11 cellular contexts compared by ENCODE assay signal in the genomic region with DNA sequence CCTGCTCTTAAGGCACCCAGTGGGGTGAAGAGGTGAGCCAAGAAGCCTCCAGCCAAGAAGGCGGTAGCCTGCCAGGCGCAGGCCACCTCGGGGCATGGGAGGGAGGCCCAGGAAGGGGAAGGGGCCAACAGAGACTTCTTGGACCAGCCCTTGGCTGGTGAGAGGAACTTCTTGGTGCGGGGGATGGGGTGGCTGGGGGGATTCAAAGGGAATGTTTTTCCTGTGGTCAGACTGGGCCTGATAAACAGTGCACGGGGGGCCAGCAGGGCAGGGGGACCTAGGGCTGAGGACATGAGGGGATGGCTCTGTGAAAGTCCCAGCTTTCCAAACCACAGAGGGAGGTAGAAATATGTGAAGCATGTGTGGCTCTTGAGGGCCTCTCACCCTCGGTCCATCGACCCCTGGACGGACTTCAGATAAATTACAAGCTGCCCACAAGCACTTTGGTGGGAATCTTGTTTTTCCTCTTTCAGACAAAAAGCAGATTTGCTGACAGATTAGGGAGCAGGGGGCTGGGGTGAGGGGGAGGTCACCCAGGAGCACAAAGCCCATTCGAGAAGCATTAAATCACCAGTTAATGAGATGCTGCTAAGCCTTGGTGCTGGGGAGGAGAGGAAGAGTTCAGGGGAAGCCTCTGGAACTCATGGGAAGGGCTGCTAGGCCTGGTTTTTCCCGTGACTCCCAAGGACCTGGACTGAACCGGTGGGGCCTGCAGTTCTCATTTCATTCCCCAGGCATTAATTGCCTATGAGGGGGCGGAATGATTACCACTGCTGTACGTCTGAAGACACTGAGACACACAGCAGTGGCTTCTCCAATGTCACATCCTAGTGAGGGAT. TPM values are rescaled to one million over a fixed set of nuclear protein-coding genes. Genes with fewer than 3 reads are reported as not detected.
DNase-seq lines count a peak whose midpoint lies in the region; ATAC-seq, FAIRE-seq and TF ChIP-seq lines count a peak whose summit lies in the region.
"Had no signal": no experiment of that assay in that cellular context is flagged by ENCODE, and none has a peak within 500 bp of the region (broad histone marks: within the 10 kb centered on the region; RNA-seq: fewer than 3 reads in every experiment).

No MANE protein-coding gene starts in this region.

- no peaks in the 10 kb centered on the region for H3K27me3 ChIP-seq in CD8-positive, alpha-beta T cell (ENCODE audit: insufficient read depth, low read length)
- no peaks in the 10 kb centered on the region for H3K27me3 ChIP-seq in MM.1S (replicated peaks; ENCODE audit: insufficient read depth, low read length)

- peaks cover 55% of the 10 kb centered on the region for H3K4me1 Mint-ChIP-seq in CD8-positive, alpha-beta T cell (ENCODE audit: low read depth)
- H3K4me1 Mint-ChIP-seq in osteocyte (ENCODE audit: unreplicated experiment) = peaks cover 41% of the 10 kb centered on the region
- peaks cover 39% of the 10 kb centered on the region for H3K4me1 Mint-ChIP-seq in T-helper 2 cell treated with Interferon-gamma antibody and Interleukin-4, amounts not matched to agents 5 μg/mL and 100 μg/mL, for 36 hours (ENCODE audit: low read depth)

- H3K4me2 ChIP-seq in MM.1S (ENCODE audit: low read depth, low read length) = peak overlapping the region; percentile 76; the same call in 1 of the 2 replicates

- no peaks in the 10 kb centered on the region for H3K36me3 Mint-ChIP-seq in CD8-positive, alpha-beta T cell
- H3K36me3 Mint-ChIP-seq in osteocyte (ENCODE audit: unreplicated experiment) = no peaks in the 10 kb centered on the region
- no peaks in the 10 kb centered on the region for H3K36me3 Mint-ChIP-seq in T-helper 2 cell treated with Interferon-gamma antibody and Interleukin-4, amounts not matched to agents 5 μg/mL and 100 μg/mL, for 36 hours (ENCODE audit: low read depth)

- ATAC-seq in CD8-positive, alpha-beta T cell = no peak
- ATAC-seq in GM18870 (IDR thresholded peaks at IDR 0.05; ENCODE audit: unreplicated experiment) = no peak

- FAIRE-seq in GM12891 (lab: Jason Lieb, UNC) = no peak

- no peak overlapping the region for H3K4me3 ChIP-seq in CD8-positive, alpha-beta T cell (ENCODE audit: low read depth, low read length)
- H3K4me3 ChIP-seq in MM.1S (ENCODE audit: low read length) = peak overlapping the region; percentile 19; the same call in 1 of the 2 replicates
- H3K4me3 ChIP-seq: SK-N-MC had no signal

- H4K20me1 ChIP-seq in MM.1S (ENCODE audit: insufficient read depth, low read length) = no peaks in the 10 kb centered on the region

- H3K36me3 ChIP-seq in CD8-positive, alpha-beta T cell (ENCODE audit: insufficient read depth, low read length) = no peaks in the 10 kb centered on the region
- no peaks in the 10 kb centered on the region for H3K36me3 ChIP-seq in MM.1S (replicated peaks; ENCODE audit: insufficient read depth, low read length)

- H3K27ac Mint-ChIP-seq in CD8-positive, alpha-beta T cell = peak overlapping the region; percentile 92
- peak overlapping the region; percentile 71 for H3K27ac Mint-ChIP-seq in osteocyte (ENCODE audit: unreplicated experiment)
- no peak overlapping the region for H3K27ac Mint-ChIP-seq in T-helper 2 cell treated with Interferon-gamma antibody and Interleukin-4, amounts not matched to agents 5 μg/mL and 100 μg/mL, for 36 hours

- TF ChIP-seq POLR2A in GM12891 (IDR thresholded peaks at IDR 0.05; ENCODE audit: low read depth, low read length) = no peak

- H3K9me3 ChIP-seq in CD8-positive, alpha-beta T cell (ENCODE audit: low read length) = no peaks in the 10 kb centered on the region
- no peaks in the 10 kb centered on the region for H3K9me3 ChIP-seq in MM.1S (replicated peaks; ENCODE audit: insufficient read depth, low read length)

- H3K27ac ChIP-seq in CD8-positive, alpha-beta T cell (ENCODE audit: low read depth, low read length) = no peak overlapping the region
- H3K27ac ChIP-seq in MM.1S (ENCODE audit: low read length) = peak overlapping the region; percentile 79; the same call in 1 of the 2 replicates
- H3K27ac ChIP-seq: SK-N-MC had no signal

- no peaks in the 10 kb centered on the region for H3K27me3 Mint-ChIP-seq in CD8-positive, alpha-beta T cell (ENCODE audit: low read depth)
- H3K27me3 Mint-ChIP-seq in osteocyte (ENCODE audit: unreplicated experiment) = peaks cover 5% of the 10 kb centered on the region
- H3K27me3 Mint-ChIP-seq in T-helper 2 cell treated with Interferon-gamma antibody and Interleukin-4, amounts not matched to agents 5 μg/mL and 100 μg/mL, for 36 hours (ENCODE audit: low read depth) = no peaks in the 10 kb centered on the region

- no peak for DNase-seq in CD8-positive, alpha-beta T cell
- DNase-seq in MM.1S (no peak), dedifferentiated amniotic fluid mesenchymal stem cell (ENCODE audit: extremely low spot score) (peak; percentile 15), osteocyte (ENCODE audit: extremely low spot score, unreplicated experiment) (no peak), GM12891 (ENCODE audit: insufficient read length, low spot score) (no peak)
- DNase-seq in activated CD4-positive, alpha-beta T cell treated with anti-CD3 and anti-CD28 coated beads for 4 hours = no peak
- DNase-seq in T-helper 2 cell treated with Interferon-gamma antibody and Interleukin-4, amounts not matched to agents 5 μg/mL and 100 μg/mL, for 36 hours (ENCODE audit: low spot score) = no peak
- DNase-seq: cerebellar nuclear complex had no signal

- no peak overlapping the region for H3K9ac ChIP-seq in MM.1S (ENCODE audit: low read length)

- no peak for TF ChIP-seq CTCF in CD8-positive, alpha-beta T cell (IDR thresholded peaks at IDR 0.05)
- TF ChIP-seq CTCF in MM.1S (IDR thresholded peaks at IDR 0.05; ENCODE audit: low read length) (no peak), osteocyte (IDR thresholded peaks at IDR 0.05) (no peak)

- intact Hi-C loops in CD8-positive, alpha-beta T cell (cut with DNase I, micrococcal nuclease) = loop anchor here (1.0 to 2.0 kb wide), 3 partner anchors 19 to 20 kb away; no protein-coding TSS in a partner anchor

- no peaks in the 10 kb centered on the region for H3K79me2 ChIP-seq in MM.1S (ENCODE audit: low read length)

- H2AFZ ChIP-seq in MM.1S (ENCODE audit: low read length) = 0 out of 2 replicates have a peak overlapping the region, but pooled peaks have one; percentile 80

- POLR2A ChIA-PET in CD8-positive, alpha-beta T cell (lab: Charles Lee) = interaction anchor here (0.6 to 1.1 kb wide), 5 partner anchors 12 to 60 kb away, joined by 3 to 4 read pairs (median 3); partner anchors contain the start of gene CRYGN

- no peaks in the 10 kb centered on the region for H3K9me2 ChIP-seq in MM.1S (replicated peaks; ENCODE audit: insufficient read depth, low read length)

- peak overlapping the region; percentile 63 for H3K4me3 Mint-ChIP-seq in CD8-positive, alpha-beta T cell
- no peak overlapping the region for H3K4me3 Mint-ChIP-seq in osteocyte (ENCODE audit: unreplicated experiment)
- H3K4me3 Mint-ChIP-seq in T-helper 2 cell treated with Interferon-gamma antibody and Interleukin-4, amounts not matched to agents 5 μg/mL and 100 μg/mL, for 36 hours = no peak overlapping the region

- peaks cover 70% of the 10 kb centered on the region for H3K4me1 ChIP-seq in CD8-positive, alpha-beta T cell (ENCODE audit: insufficient read depth, low read length)
- H3K4me1 ChIP-seq in MM.1S (ENCODE audit: low read length) = peaks cover 18% of the 10 kb centered on the region

- H3K9me3 Mint-ChIP-seq in CD8-positive, alpha-beta T cell = no peaks in the 10 kb centered on the region
- H3K9me3 Mint-ChIP-seq in osteocyte (ENCODE audit: unreplicated experiment) = no peaks in the 10 kb centered on the region
- no peaks in the 10 kb centered on the region for H3K9me3 Mint-ChIP-seq in T-helper 2 cell treated with Interferon-gamma antibody and Interleukin-4, amounts not matched to agents 5 μg/mL and 100 μg/mL, for 36 hours

- H3F3A ChIP-seq in MM.1S (ENCODE audit: insufficient read depth, low read length) = peaks cover 16% of the 10 kb centered on the region

- CTCF ChIA-PET in CD8-positive, alpha-beta T cell (lab: Charles Lee) = interaction anchor here (1.4 to 5.9 kb wide), 4 partner anchors 13 to 21 kb away, joined by 4 to 46 read pairs (median 14); partner anchors contain the start of gene CRYGN

TF ChIP-seq in GM12891, 5 proteins besides CTCF, POLR2A, EP300 and RAD21:
- no peak for TF ChIP-seq PAX5 (IDR thresholded peaks at IDR 0.05; ENCODE audit: insufficient read depth, low read length, severe bottlenecking)
- TF ChIP-seq TAF1 (IDR thresholded peaks at IDR 0.05; ENCODE audit: low read depth, low read length) = no peak
- no peak for TF ChIP-seq POU2F2 (IDR thresholded peaks at IDR 0.05; ENCODE audit: low read depth, low read length)
- no peak for TF ChIP-seq POLR2AphosphoS5 (IDR thresholded peaks at IDR 0.05; ENCODE audit: low read depth, low read length)
- TF ChIP-seq SPI1 (IDR thresholded peaks at IDR 0.05; ENCODE audit: low read depth, low read length) = no peak

RNA-seq across cellular contexts. Expression of gene CRYGN, which starts 11.3 kb away (rescaled TPM):
- not detected for total RNA-seq in CD8-positive, alpha-beta T cell
- total RNA-seq in osteocyte = not detected in 2 replicates
- not detected for polyA plus RNA-seq in GM12891 (2012; ENCODE audit: low read depth, missing spikeins)
- polyA plus RNA-seq: neural cell had no signal

RNA-seq across cellular contexts. Expression of gene WDR86, which starts 18.8 kb away (rescaled TPM):
- 1 to 10 TPM; 5.7 to 6.5 TPM for total RNA-seq in CD8-positive, alpha-beta T cell
- total RNA-seq in osteocyte = 0.39 TPM in 1 of 2 replicates, not detected in the other
- polyA plus RNA-seq in GM12891 (2012; ENCODE audit: low read depth, missing spikeins) = 0.23 TPM
